10 cellular contexts compared by ENCODE assay signal in the genomic region with DNA sequence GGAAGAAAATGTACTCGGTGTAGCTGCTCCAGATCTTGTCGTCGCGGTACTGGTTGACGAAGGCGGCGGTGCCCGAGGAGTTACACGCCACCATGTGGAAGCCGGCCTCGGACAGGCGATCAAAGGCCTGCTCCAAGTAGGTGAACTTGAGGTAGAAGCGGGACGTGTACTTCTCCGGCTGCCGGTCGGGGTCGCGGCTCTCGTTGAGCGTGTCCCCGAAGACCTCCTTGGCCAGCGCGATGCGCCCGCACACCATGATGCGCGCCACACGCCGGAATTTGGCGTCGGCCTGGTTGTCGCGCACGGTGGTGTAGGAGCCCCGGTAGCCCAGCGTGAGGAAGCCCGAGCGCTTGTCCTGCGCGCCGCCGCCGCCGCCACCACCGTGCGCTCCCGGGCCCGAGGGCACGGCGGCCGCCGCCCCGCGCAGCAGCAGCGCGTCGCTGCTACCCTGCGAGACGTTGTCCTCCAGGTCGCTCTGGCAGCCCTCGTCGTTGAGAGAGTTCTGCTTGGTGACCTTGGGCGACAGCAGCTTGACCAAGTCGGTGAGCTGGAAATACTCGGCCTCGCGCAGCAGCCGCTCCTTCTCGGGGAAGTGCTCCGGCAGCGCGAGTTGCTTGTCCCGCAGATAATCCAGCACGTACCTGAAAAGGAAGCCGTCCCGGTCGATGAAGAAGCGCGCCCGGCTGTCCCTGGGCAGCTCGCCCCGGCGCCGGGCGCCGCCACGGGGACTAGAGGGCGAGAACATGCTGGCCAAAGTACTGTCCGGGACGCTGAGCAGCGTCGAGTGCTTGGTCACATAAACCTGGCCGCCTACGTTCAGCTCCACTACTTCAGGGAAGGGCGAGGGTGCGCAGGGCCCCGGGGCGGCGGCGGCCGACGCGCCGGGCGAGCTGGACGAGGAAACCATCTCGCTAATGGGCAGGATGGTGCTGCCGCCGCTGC. TPM values are rescaled to one million over a fixed set of nuclear protein-coding genes. Genes with fewer than 3 reads are reported as not detected.
A peak's percentile ranks its signal among the peaks of the same experiment; 100 is the strongest.
DNase-seq lines count a peak whose midpoint lies in the region; ATAC-seq and TF ChIP-seq lines count a peak whose summit lies in the region.
"Had no signal": no experiment of that assay in that cellular context is flagged by ENCODE, and none has a peak within 500 bp of the region (broad histone marks: within the 10 kb centered on the region; RNA-seq: fewer than 3 reads in every experiment).

No MANE protein-coding gene starts in this region.

- H3K9me2 ChIP-seq in Karpas-422 (replicated peaks; ENCODE audit: insufficient read depth, low read length), result no peaks in the 10 kb centered on the region; the same call in 1 of the 2 replicates

- H3K27me3 ChIP-seq in adrenal gland (peaks cover 22% of the 10 kb centered on the region), psoas muscle (ENCODE audit: insufficient read depth in 3 of 3, low read length in 2 of 3) (peaks cover 0 to 5% (median 0%) of the 10 kb centered on the region in 3 donors), Karpas-422 (ENCODE audit: low read length) (no peaks in the 10 kb centered on the region)

- H3K27me3 Mint-ChIP-seq in immature natural killer cell (ENCODE audit: low read depth in 3 of 3), result peaks cover 9 to 17% (median 13%) of the 10 kb centered on the region in 3 donors

- H3K4me3 ChIP-seq in adrenal gland (peak overlapping the region in 2 of 4 donors; percentile 20 to 61), psoas muscle (peak overlapping the region; percentile 81), Karpas-422 (ENCODE audit: low read length) (no peak overlapping the region)

- ATAC-seq in GM18498 (IDR thresholded peaks at IDR 0.05; ENCODE audit: unreplicated experiment), result peak; percentile 16
- peak; percentile 1 for ATAC-seq in HG02938 (IDR thresholded peaks at IDR 0.05; ENCODE audit: unreplicated experiment)
- peak; percentile 49 for ATAC-seq in left ventricle myocardium superior
- peak; percentile 59 to 71 (median 64) for ATAC-seq in psoas muscle

- 1 to 2% (median 2%) methylated on average over 40 to 110 of the region's 110 CpGs; no CpG with 5 or more reads in 1 of the 4 donors for WGBS in adrenal gland, 4 donors
- WGBS in psoas muscle, 3 donors, result 1% methylated on average over 83 to 110 of the region's 110 CpGs

- H3K36me3 ChIP-seq in adrenal gland (replicated peaks in 1 of 2), result no peaks in the 10 kb centered on the region
- no peaks in the 10 kb centered on the region for H3K36me3 ChIP-seq in psoas muscle (ENCODE audit: insufficient read depth in 1 of 2, low read depth in 1 of 2)
- H3K36me3 ChIP-seq in Karpas-422 (ENCODE audit: insufficient read depth, low read length), result no peaks in the 10 kb centered on the region

- peaks cover 2 to 7% of the 10 kb centered on the region in 2 donors for H3K4me1 Mint-ChIP-seq in immature natural killer cell

- H3K27ac Mint-ChIP-seq in immature natural killer cell, result no peak overlapping the region

- peaks cover 0 to 39% (median 7%) of the 10 kb centered on the region in 6 donors for H3K9me3 Mint-ChIP-seq in immature natural killer cell

- TF ChIP-seq CTCF in adrenal gland (IDR thresholded peaks at IDR 0.05) (no peak), psoas muscle (IDR thresholded peaks at IDR 0.05) (no peak)

- no peak overlapping the region for H3K4me2 ChIP-seq in Karpas-422 (ENCODE audit: low read depth, low read length, poor library complexity, severe bottlenecking)

- intact Hi-C loops in adrenal gland (cut with DNase I), result no loop called here
- intact Hi-C loops in left ventricle myocardium superior (cut with micrococcal nuclease), result no loop called here
- intact Hi-C loops in psoas muscle (cut with DNase I), result loop anchor here in 1 of 2 donors (5.0 kb wide), 2 partner anchors 44 to 184 kb away; no protein-coding TSS in a partner anchor

- H3K4me3 Mint-ChIP-seq in immature natural killer cell, result no peak overlapping the region

- no peak overlapping the region for H3K9ac ChIP-seq in Karpas-422 (ENCODE audit: low read length)

- DNase-seq in adrenal gland (peak; percentile 17 to 57 (median 35)), left ventricle myocardium superior (peak; percentile 46), psoas muscle (peak; percentile 39 to 69), immature natural killer cell (no peak), MV-4-11 (lab: John Stamatoyannopoulos, UW) (no peak), Karpas-422 (no peak)

- H3K4me1 ChIP-seq in adrenal gland (replicated peaks in 1 of 2) (peaks cover 0 to 9% of the 10 kb centered on the region in 2 donors), psoas muscle (no peaks in the 10 kb centered on the region), Karpas-422 (ENCODE audit: low read length) (no peaks in the 10 kb centered on the region)

- TF ChIP-seq POLR2A in adrenal gland (IDR thresholded peaks at IDR 0.05), result peak in 1 of 2 donors; percentile 13

- no peaks in the 10 kb centered on the region for H3K36me3 Mint-ChIP-seq in immature natural killer cell

- no peak overlapping the region for H2AFZ ChIP-seq in Karpas-422 (ENCODE audit: low read length)

- no peaks in the 10 kb centered on the region for H4K20me1 ChIP-seq in Karpas-422 (ENCODE audit: insufficient read depth, low read depth, low read length)

- H3K27ac ChIP-seq in adrenal gland (peak overlapping the region in 4 of 5 donors; percentile 43 to 88 (median 70)), psoas muscle (peak overlapping the region; percentile 90), Karpas-422 (ENCODE audit: low read length) (no peak overlapping the region)

- H3K9me3 ChIP-seq in adrenal gland (replicated peaks in 1 of 3) (no peaks in the 10 kb centered on the region), psoas muscle (no peaks in the 10 kb centered on the region), Karpas-422 (ENCODE audit: low read length) (no peaks in the 10 kb centered on the region; the same call in 1 of the 2 replicates)

- H3K79me2 ChIP-seq in Karpas-422 (ENCODE audit: low read length), result no peaks in the 10 kb centered on the region

RNA-seq across cellular contexts. Expression of a gene that starts 0.8 kb away (rescaled TPM):
- 1 to 10 TPM in 2 of 8 donors, under 1 TPM in 4, not detected in 2; 0.30 to 2.0 (median 0.72) TPM for total RNA-seq in adrenal gland
- under 1 TPM in 2 of 3 donors, not detected in 1; 0.24 to 0.29 TPM for polyA plus RNA-seq in adrenal gland
- 0.22 TPM for total RNA-seq in left ventricle myocardium superior
- 1 to 10 TPM in 3 of 4 donors, under 1 TPM in 1; 0.56 to 2.3 (median 1.3) TPM for total RNA-seq in psoas muscle
- polyA plus RNA-seq in psoas muscle, result under 1 TPM in 2 of 3 donors, not detected in 1; 0.68 to 0.71 TPM
- not detected for polyA plus RNA-seq in immature natural killer cell
- not detected in 2 replicates for total RNA-seq in Karpas-422 (2014; rRNA removed; shearing (Covaris generic); ENCODE audit: low replicate concordance)
- total RNA-seq: LHCN-M2, liver had no signal
- polyA plus RNA-seq: liver had no signal

Comparison
In these comparisons a context has a peak if more than half of its experiments do, and no peak if none do; other contexts are left out.
1. ATAC-seq: peak in every context shown above with its lines; median percentile 64 in psoas muscle; 49 in left ventricle myocardium superior; 16 in GM18498; 1 in HG02938.
2. DNase-seq: peak in adrenal gland (7 of 7), left ventricle myocardium superior (single experiment) and psoas muscle (2 of 2); none in immature natural killer cell (0 of 3), MV-4-11 (single experiment) and Karpas-422 (single experiment).